1 cellular context compared by ENCODE assay signal in genomic region chr5:35815089-35815936, GRCh38.
TF ChIP-seq lines count a peak whose summit lies in the region.

No MANE protein-coding gene starts in this region.

TF ChIP-seq in HepG2, 621 proteins besides CTCF, POLR2A, EP300 and RAD21 (continued from another document):
- no peak for TF ChIP-seq ELK4 (CRISPR knock-in tag; IDR thresholded peaks at IDR 0.05; ENCODE audit: borderline replicate concordance)
- peak; percentile 31; the same call in 1 of the 2 replicates for TF ChIP-seq SMC3 (IDR thresholded peaks at IDR 0.05; ENCODE audit: low read length)
- no peak for TF ChIP-seq SYNCRIP (IDR thresholded peaks at IDR 0.05; ENCODE audit: insufficient read depth, low read depth, low read length)
- no peak for TF ChIP-seq ESRRA (CRISPR knock-in tag; IDR thresholded peaks at IDR 0.05; ENCODE audit: low read depth)
